In the genomic region with DNA sequence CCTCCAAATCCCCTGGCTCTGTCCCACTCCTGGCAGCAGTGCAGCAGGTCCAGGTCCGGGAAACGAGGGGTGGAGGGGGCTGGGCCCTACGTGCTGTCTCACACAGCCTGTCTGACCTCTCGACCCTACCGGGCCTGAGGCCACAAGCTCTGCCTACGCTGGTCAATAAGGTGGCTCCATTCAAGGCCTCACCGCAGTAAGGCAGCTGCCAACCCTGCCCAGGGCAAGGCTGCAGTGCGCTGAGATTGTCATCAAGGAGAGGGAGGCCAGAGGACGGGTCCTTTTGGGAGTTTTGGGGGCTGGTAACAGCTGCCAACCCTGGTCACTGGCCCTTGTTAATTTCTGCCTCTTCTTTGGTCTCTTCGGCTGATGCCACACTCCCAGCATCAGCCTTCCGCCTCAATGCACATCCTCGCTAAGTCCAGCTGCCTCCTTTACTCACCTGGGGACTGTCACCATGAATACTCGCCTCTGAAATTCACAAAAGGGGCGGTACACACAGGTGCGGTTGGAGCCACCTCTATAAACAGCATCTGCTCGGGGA, we compare ENCODE assay signal across 18 cellular contexts. TPM values are rescaled to one million over a fixed set of nuclear protein-coding genes. Genes with fewer than 3 reads are reported as not detected.
DNase-seq lines count a peak whose midpoint lies in the region; ATAC-seq, FAIRE-seq and TF ChIP-seq lines count a peak whose summit lies in the region.
"Had no signal": no experiment of that assay in that cellular context is flagged by ENCODE, and none has a peak within 500 bp of the region (broad histone marks: within the 10 kb centered on the region; RNA-seq: fewer than 3 reads in every experiment).

No MANE protein-coding gene starts in this region.

- peaks cover 9% of the 10 kb centered on the region for H3K79me2 ChIP-seq in HepG2 (ENCODE audit: insufficient read depth, low read length)

- H3K14ac ChIP-seq in neuronal stem cell (ENCODE audit: low read length) = no peak overlapping the region

- TF ChIP-seq EP300 in HepG2 (IDR thresholded peaks at IDR 0.05; ENCODE audit: low read depth in 2 of 2, low read length in 2 of 2) = peak in 1 of 2 experiments; percentile 49; a peak in 2 of 4 replicates
- TF ChIP-seq EP300 in HepG2 (CRISPR knock-in tag; IDR thresholded peaks at IDR 0.05; ENCODE audit: borderline replicate concordance) = no peak; the same call in 1 of the 2 replicates

- H3K27me3 ChIP-seq in HepG2 (ENCODE audit: control insufficient read depth in 1 of 2, insufficient read depth in 2 of 2, low read length in 2 of 2) = no peaks in the 10 kb centered on the region; a peak in 1 of 5 replicates
- H3K27me3 ChIP-seq in neuronal stem cell (ENCODE audit: control insufficient read depth in 3 of 3, insufficient read depth in 3 of 3, low read depth in 1 of 3, low read length in 3 of 3) = peaks cover 9 to 67% (median 34%) of the 10 kb centered on the region in 3 experiments

- no peaks in the 10 kb centered on the region for H3K36me3 ChIP-seq in HepG2 (replicated peaks in 1 of 2; ENCODE audit: control insufficient read depth in 1 of 2, insufficient read depth in 2 of 2, low read length in 2 of 2)
- no peaks in the 10 kb centered on the region for H3K36me3 ChIP-seq in neuronal stem cell (replicated peaks in 1 of 2; ENCODE audit: control insufficient read depth in 2 of 2, insufficient read depth in 2 of 2, low read length in 2 of 2)
- H3K36me3 ChIP-seq: BLaER1, HAP-1 had no signal

- DNase-seq in NCI-H2171 treated with DMSO at 0.1 percent for 48 hours (lab: John Stamatoyannopoulos, UW) (peak; percentile 16), NCI-H2171 (lab: John Stamatoyannopoulos, UW) (no peak), HepG2 (ENCODE audit: low spot score) (peak; percentile 44), neuronal stem cell (ENCODE audit: low spot score) (no peak), DMS 273 treated with DMSO at 0.1 percent for 48 hours (lab: John Stamatoyannopoulos, UW) (no peak)
- DNase-seq: 8988T; AML-193; Caco-2; CD8-positive, alpha-beta memory T cell; DMS53; IMR-90 had no signal

- H3K27ac ChIP-seq in HepG2 (ENCODE audit: extremely low read length, insufficient read depth, low read length) (peak overlapping the region; percentile 44), neuronal stem cell (replicated peaks; ENCODE audit: low read length) (no peak overlapping the region)
- H3K27ac ChIP-seq: BLaER1 had no signal

- peak overlapping the region; percentile 15; the same call in 1 of the 2 replicates for H3K9ac ChIP-seq in HepG2 (ENCODE audit: insufficient read depth, low read depth, low read length)
- H3K9ac ChIP-seq in neuronal stem cell (ENCODE audit: low read depth, low read length, poor library complexity) = peak overlapping the region; percentile 75
- H3K9ac ChIP-seq: BLaER1 had no signal

- no peak overlapping the region for H3K23ac ChIP-seq in neuronal stem cell (ENCODE audit: low read depth, low read length, poor library complexity)

- TF ChIP-seq CTCF in HepG2 (CRISPR knock-in tag; IDR thresholded peaks at IDR 0.05) = peak; percentile 28; the same call in 1 of the 2 replicates

- H3K4me2 ChIP-seq in HepG2 (ENCODE audit: low read depth, low read length) (peak overlapping the region; percentile 92), neuronal stem cell (ENCODE audit: insufficient read depth, low read length, poor library complexity, severe bottlenecking) (no peak overlapping the region)
- H3K4me2 ChIP-seq: BLaER1, GM23338 had no signal

- in situ Hi-C loops in HepG2 (cut with HindIII; ENCODE audit: extremely low pct_ligation_motif_present, low pct_unique_long_range_greater_than_20kb) = no loop called here

- no peaks in the 10 kb centered on the region for H4K20me1 ChIP-seq in HepG2 (ENCODE audit: insufficient read depth, low read length)
- H4K20me1 ChIP-seq: BLaER1 had no signal

- no peak overlapping the region for H2BK120ac ChIP-seq in neuronal stem cell (ENCODE audit: low read depth, low read length)

- no peak overlapping the region for H4K91ac ChIP-seq in neuronal stem cell (ENCODE audit: low read depth, low read length, poor library complexity)

- H4K8ac ChIP-seq in neuronal stem cell (ENCODE audit: low read depth, low read length) = no peak overlapping the region

- no peak overlapping the region for H2BK12ac ChIP-seq in neuronal stem cell (ENCODE audit: low read length)

- BruUV-seq in HepG2 (replicated peaks; lab: Mats Ljungman, UMichigan) = no TSS peak

- ATAC-seq in HepG2 (peak; percentile 21), HG03565 (IDR thresholded peaks at IDR 0.05; ENCODE audit: unreplicated experiment) (no peak), HG02884 (IDR thresholded peaks at IDR 0.05; ENCODE audit: unreplicated experiment) (no peak)
- ATAC-seq: GM12878, GM23338 had no signal

- H3K79me1 ChIP-seq in neuronal stem cell (ENCODE audit: low read depth, low read length) = peaks cover 2% of the 10 kb centered on the region

- H3K4me1 ChIP-seq in HepG2 (ENCODE audit: insufficient read depth, low read length) (peaks cover 94% of the 10 kb centered on the region), neuronal stem cell (ENCODE audit: control insufficient read depth in 2 of 2, insufficient read depth in 1 of 2, low read depth in 1 of 2, low read length in 2 of 2) (peaks cover 3 to 6% of the 10 kb centered on the region in 2 donors)

- no peak overlapping the region for H2AK5ac ChIP-seq in neuronal stem cell (ENCODE audit: low read depth, low read length)

- H3K9me3 ChIP-seq in HepG2 (ENCODE audit: low read length) (no peaks in the 10 kb centered on the region), neuronal stem cell (replicated peaks in 1 of 2; ENCODE audit: control insufficient read depth in 2 of 2, insufficient read depth in 1 of 2, low read depth in 1 of 2, low read length in 2 of 2) (peaks cover 2 to 3% of the 10 kb centered on the region in 2 donors)
- H3K9me3 ChIP-seq: HAP-1 had no signal

- FAIRE-seq in HepG2 (lab: Jason Lieb, UNC) = no peak
- FAIRE-seq: GM12878, GM18507 had no signal

- H3K18ac ChIP-seq in neuronal stem cell (ENCODE audit: low read length) = no peak overlapping the region

- intact Hi-C loops in HepG2 (cut with micrococcal nuclease; ENCODE audit: unreplicated experiment) = no loop called here

- H2AFZ ChIP-seq in HepG2 (ENCODE audit: low read length) = no peak overlapping the region
- H2AFZ ChIP-seq in neuronal stem cell (ENCODE audit: low read length) = no peak overlapping the region
- H2AFZ ChIP-seq: GM23338 had no signal

- CTCF ChIA-PET in HepG2 (lab: Yijun Ruan, JAX; ENCODE audit: low intra/inter-chr PET ratio, low total read pairs) = interaction anchor here (4.6 kb wide), 1 partner anchor 19 kb away, joined by 37 read pairs; a partner anchor contains a TSS

- peak overlapping the region; percentile 16 for H2BK15ac ChIP-seq in neuronal stem cell (ENCODE audit: low read length)

- POLR2A ChIA-PET in HepG2 (lab: Yijun Ruan, JAX) = interaction anchor here (5.9 kb wide), 1 partner anchor 17 kb away, joined by 59 read pairs; a partner anchor contains a TSS

- H3K4me3 ChIP-seq in HepG2 (replicated peaks in 1 of 3; ENCODE audit: insufficient read depth in 1 of 3, low read depth in 2 of 3, low read length in 3 of 3) = peak overlapping the region in 2 of 3 experiments; percentile 25 to 46; a peak in 2 of 6 replicates
- no peak overlapping the region for H3K4me3 ChIP-seq in neuronal stem cell (ENCODE audit: low read length in 2 of 2)
- H3K4me3 ChIP-seq: BLaER1, GM12878, GM23338, HAP-1 had no signal

- WGBS in HepG2 (ENCODE audit: low lambda C conversion rate) = 69% methylated on average over 8 of the region's 16 CpGs
- WGBS in neuronal stem cell (ENCODE audit: extremely low coverage in 2 of 2, insufficient read length in 2 of 2, insufficient replicate concordance in 1 of 2), 2 donors = no CpG with 5 or more reads among the region's 16 CpGs

- peak overlapping the region; percentile 1 for H2BK5ac ChIP-seq in neuronal stem cell (ENCODE audit: low read length)

- H3K4ac ChIP-seq in neuronal stem cell (ENCODE audit: low read length) = no peak overlapping the region

- TF ChIP-seq POLR2A in HepG2 (IDR thresholded peaks at IDR 0.05; ENCODE audit: insufficient read depth in 1 of 2, low read depth in 2 of 2, low read length in 2 of 2) = 0 out of 4 replicates have a peak, but pooled peaks of 1 of the 2 experiments have one; percentile 36

- TF ChIP-seq RAD21 in HepG2 (CRISPR knock-in tag; IDR thresholded peaks at IDR 0.05) = no peak

RNA-seq across cellular contexts. Expression of a gene that starts 3.5 kb away (rescaled TPM):
- 9.9 and 10.3 TPM in 2 replicates for total RNA-seq in HepG2 (2016; rRNA removed; fragmentation: Illumina TruSeq; extraction: Trizol)
- 10.8 and 15.4 TPM in 2 replicates for total RNA-seq in HepG2 (2016; cell fraction: cytosol; rRNA removed; fragmentation: Illumina TruSeq; extraction: Trizol; ENCODE audit: low read depth)
- 9.7 and 9.8 TPM in 2 replicates for total RNA-seq in HepG2 (2016; cell fraction: insoluble cytoplasmic fraction; rRNA removed; fragmentation: Illumina TruSeq; extraction: Trizol)
- total RNA-seq in HepG2 (2016; cell fraction: membrane; rRNA removed; fragmentation: Illumina TruSeq; extraction: Trizol) = 16.5 and 20.1 TPM in 2 replicates
- 5.3 and 6.7 TPM in 2 replicates for total RNA-seq in HepG2 (2016; cell fraction: nucleus; rRNA removed; fragmentation: Illumina TruSeq; extraction: Trizol)
- polyA plus RNA-seq in HepG2 (2011; rRNA removed) = 25.7 and 26.2 TPM in 2 replicates
- polyA plus RNA-seq in HepG2 (2011; cell fraction: cytosol; rRNA removed) = 19.8 and 27.3 TPM in 2 replicates
- polyA plus RNA-seq in HepG2 (2011; cell fraction: nucleus; rRNA removed) = 19.5 and 22.2 TPM in 2 replicates
- 8.8 and 13.8 TPM in 2 replicates for polyA plus RNA-seq in HepG2 (2012)
- 12.3 and 15.4 TPM in 2 replicates for polyA plus RNA-seq in HepG2 (2016; cell fraction: cytosol; fragmentation: Illumina TruSeq; extraction: Trizol; ENCODE audit: low read depth)
- 10.0 and 11.4 TPM in 2 replicates for polyA plus RNA-seq in HepG2 (2016; cell fraction: insoluble cytoplasmic fraction; fragmentation: Illumina TruSeq; extraction: Trizol; ENCODE audit: low read depth)
- polyA plus RNA-seq in HepG2 (2016; cell fraction: membrane; fragmentation: Illumina TruSeq; extraction: Trizol; ENCODE audit: low read depth) = 14.8 and 16.9 TPM in 2 replicates
- 13.7 and 14.3 TPM in 2 replicates for polyA plus RNA-seq in HepG2 (2016; cell fraction: nucleus; fragmentation: Illumina TruSeq; extraction: Trizol; ENCODE audit: insufficient read depth, low read depth)
- 17.8 TPM in 1 of 2 replicates, not detected in the other for polyA minus RNA-seq in HepG2 (2011; rRNA and poly(A)+ RNA removed; ENCODE audit: low replicate concordance)
- 10.0 and 11.1 TPM in 2 replicates for polyA minus RNA-seq in HepG2 (2011; cell fraction: cytosol; rRNA and poly(A)+ RNA removed)
- polyA minus RNA-seq in HepG2 (2011; cell fraction: nucleus; rRNA and poly(A)+ RNA removed) = 2.6 and 3.1 TPM in 2 replicates
- polyA plus RNA-seq in neuronal stem cell (2013, experiment 1 of 2) = 0.07 TPM
- polyA plus RNA-seq in neuronal stem cell (2013, experiment 2 of 2) = 0.14 TPM
- total RNA-seq: GM12878, GM23338, IMR-90 had no signal
- polyA plus RNA-seq: CD8-positive, alpha-beta memory T cell; IMR-90 had no signal

RNA-seq across cellular contexts. Expression of a gene that starts 9.6 kb away (rescaled TPM):
- 0.02 and 0.08 TPM in 2 replicates for total RNA-seq in HepG2 (2016; rRNA removed; fragmentation: Illumina TruSeq; extraction: Trizol)
- total RNA-seq in HepG2 (2016; cell fraction: cytosol; rRNA removed; fragmentation: Illumina TruSeq; extraction: Trizol; ENCODE audit: low read depth) = 0.09 and 0.10 TPM in 2 replicates
- 0.04 TPM in 2 replicates for total RNA-seq in HepG2 (2016; cell fraction: insoluble cytoplasmic fraction; rRNA removed; fragmentation: Illumina TruSeq; extraction: Trizol)
- total RNA-seq in HepG2 (2016; cell fraction: membrane; rRNA removed; fragmentation: Illumina TruSeq; extraction: Trizol) = 0.03 and 0.06 TPM in 2 replicates
- 0.06 TPM in 2 replicates for total RNA-seq in HepG2 (2016; cell fraction: nucleus; rRNA removed; fragmentation: Illumina TruSeq; extraction: Trizol)
- 0.09 and 0.14 TPM in 2 replicates for polyA plus RNA-seq in HepG2 (2011; rRNA removed)
- polyA plus RNA-seq in HepG2 (2011; cell fraction: cytosol; rRNA removed) = 0.07 and 0.08 TPM in 2 replicates
- 0.55 and 0.66 TPM in 2 replicates for polyA plus RNA-seq in HepG2 (2011; cell fraction: nucleus; rRNA removed)
- 0.13 and 0.23 TPM in 2 replicates for polyA plus RNA-seq in HepG2 (2012)
- 0.05 TPM in 2 replicates for polyA plus RNA-seq in HepG2 (2016; cell fraction: cytosol; fragmentation: Illumina TruSeq; extraction: Trizol; ENCODE audit: low read depth)
- 0.05 and 0.12 TPM in 2 replicates for polyA plus RNA-seq in HepG2 (2016; cell fraction: insoluble cytoplasmic fraction; fragmentation: Illumina TruSeq; extraction: Trizol; ENCODE audit: low read depth)
- 0.07 and 0.08 TPM in 2 replicates for polyA plus RNA-seq in HepG2 (2016; cell fraction: membrane; fragmentation: Illumina TruSeq; extraction: Trizol; ENCODE audit: low read depth)
- polyA plus RNA-seq in HepG2 (2016; cell fraction: nucleus; fragmentation: Illumina TruSeq; extraction: Trizol; ENCODE audit: insufficient read depth, low read depth) = 0.44 and 0.63 TPM in 2 replicates
- polyA minus RNA-seq in HepG2 (2011; rRNA and poly(A)+ RNA removed; ENCODE audit: low replicate concordance) = 0.48 TPM in 1 of 2 replicates, not detected in the other
- polyA minus RNA-seq in HepG2 (2011; cell fraction: cytosol; rRNA and poly(A)+ RNA removed) = 0.10 and 0.18 TPM in 2 replicates
- polyA minus RNA-seq in HepG2 (2011; cell fraction: nucleus; rRNA and poly(A)+ RNA removed) = 0.25 and 0.26 TPM in 2 replicates
- polyA plus RNA-seq in neuronal stem cell (2013, experiment 1 of 2) = not detected
- under 0.01 TPM for polyA plus RNA-seq in neuronal stem cell (2013, experiment 2 of 2)
- total RNA-seq: Caco-2; CD8-positive, alpha-beta memory T cell; GM12878; IMR-90 had no signal
- polyA plus RNA-seq: CD8-positive, alpha-beta memory T cell; GM12878; GM23338; IMR-90 had no signal

RNA-seq across cellular contexts. Expression of a gene that starts 17.9 kb away (rescaled TPM):
- total RNA-seq in HepG2 (2016; rRNA removed; fragmentation: Illumina TruSeq; extraction: Trizol) = 91.1 and 91.5 TPM in 2 replicates
- 80.9 and 134 TPM in 2 replicates for total RNA-seq in HepG2 (2016; cell fraction: cytosol; rRNA removed; fragmentation: Illumina TruSeq; extraction: Trizol; ENCODE audit: low read depth)
- total RNA-seq in HepG2 (2016; cell fraction: insoluble cytoplasmic fraction; rRNA removed; fragmentation: Illumina TruSeq; extraction: Trizol) = 88.0 and 96.3 TPM in 2 replicates
- 82.0 and 130 TPM in 2 replicates for total RNA-seq in HepG2 (2016; cell fraction: membrane; rRNA removed; fragmentation: Illumina TruSeq; extraction: Trizol)
- total RNA-seq in HepG2 (2016; cell fraction: nucleus; rRNA removed; fragmentation: Illumina TruSeq; extraction: Trizol) = 30.9 and 33.0 TPM in 2 replicates
- 63.9 and 70.6 TPM in 2 replicates for polyA plus RNA-seq in HepG2 (2011; rRNA removed)
- 59.0 and 91.7 TPM in 2 replicates for polyA plus RNA-seq in HepG2 (2011; cell fraction: cytosol; rRNA removed)
- 30.7 and 33.6 TPM in 2 replicates for polyA plus RNA-seq in HepG2 (2011; cell fraction: nucleus; rRNA removed)
- 35.3 and 43.7 TPM in 2 replicates for polyA plus RNA-seq in HepG2 (2012)
- 72.9 and 135 TPM in 2 replicates for polyA plus RNA-seq in HepG2 (2016; cell fraction: cytosol; fragmentation: Illumina TruSeq; extraction: Trizol; ENCODE audit: low read depth)
- 95.2 and 106 TPM in 2 replicates for polyA plus RNA-seq in HepG2 (2016; cell fraction: insoluble cytoplasmic fraction; fragmentation: Illumina TruSeq; extraction: Trizol; ENCODE audit: low read depth)
- polyA plus RNA-seq in HepG2 (2016; cell fraction: membrane; fragmentation: Illumina TruSeq; extraction: Trizol; ENCODE audit: low read depth) = 75.0 and 120 TPM in 2 replicates
- 59.0 and 71.0 TPM in 2 replicates for polyA plus RNA-seq in HepG2 (2016; cell fraction: nucleus; fragmentation: Illumina TruSeq; extraction: Trizol; ENCODE audit: insufficient read depth, low read depth)
- 32.0 and 34.2 TPM in 2 replicates for polyA minus RNA-seq in HepG2 (2011; rRNA and poly(A)+ RNA removed; ENCODE audit: low replicate concordance)
- 21.5 and 21.6 TPM in 2 replicates for polyA minus RNA-seq in HepG2 (2011; cell fraction: cytosol; rRNA and poly(A)+ RNA removed)
- 4.5 and 5.0 TPM in 2 replicates for polyA minus RNA-seq in HepG2 (2011; cell fraction: nucleus; rRNA and poly(A)+ RNA removed)
- polyA plus RNA-seq in neuronal stem cell (2013, experiment 1 of 2) = 50.2 TPM
- 53.7 TPM for polyA plus RNA-seq in neuronal stem cell (2013, experiment 2 of 2)

RNA-seq across cellular contexts. Expression of a gene that starts 29.8 kb away (rescaled TPM):
- 6.4 and 16.1 TPM in 2 replicates for total RNA-seq in HepG2 (2016; rRNA removed; fragmentation: Illumina TruSeq; extraction: Trizol)
- total RNA-seq in HepG2 (2016; cell fraction: cytosol; rRNA removed; fragmentation: Illumina TruSeq; extraction: Trizol; ENCODE audit: low read depth) = 1.1 TPM in 2 replicates
- 5.2 and 15.6 TPM in 2 replicates for total RNA-seq in HepG2 (2016; cell fraction: insoluble cytoplasmic fraction; rRNA removed; fragmentation: Illumina TruSeq; extraction: Trizol)
- 2.5 and 3.1 TPM in 2 replicates for total RNA-seq in HepG2 (2016; cell fraction: membrane; rRNA removed; fragmentation: Illumina TruSeq; extraction: Trizol)
- total RNA-seq in HepG2 (2016; cell fraction: nucleus; rRNA removed; fragmentation: Illumina TruSeq; extraction: Trizol) = 20.9 and 26.7 TPM in 2 replicates
- polyA plus RNA-seq in HepG2 (2011; rRNA removed) = 7.6 and 10.2 TPM in 2 replicates
- 2.9 and 4.4 TPM in 2 replicates for polyA plus RNA-seq in HepG2 (2011; cell fraction: cytosol; rRNA removed)
- 109 and 136 TPM in 2 replicates for polyA plus RNA-seq in HepG2 (2011; cell fraction: nucleus; rRNA removed)
- 14.6 and 15.7 TPM in 2 replicates for polyA plus RNA-seq in HepG2 (2012)
- 0.49 and 0.50 TPM in 2 replicates for polyA plus RNA-seq in HepG2 (2016; cell fraction: cytosol; fragmentation: Illumina TruSeq; extraction: Trizol; ENCODE audit: low read depth)
- polyA plus RNA-seq in HepG2 (2016; cell fraction: insoluble cytoplasmic fraction; fragmentation: Illumina TruSeq; extraction: Trizol; ENCODE audit: low read depth) = 4.7 and 6.6 TPM in 2 replicates
- 1.2 and 1.8 TPM in 2 replicates for polyA plus RNA-seq in HepG2 (2016; cell fraction: membrane; fragmentation: Illumina TruSeq; extraction: Trizol; ENCODE audit: low read depth)
- polyA plus RNA-seq in HepG2 (2016; cell fraction: nucleus; fragmentation: Illumina TruSeq; extraction: Trizol; ENCODE audit: insufficient read depth, low read depth) = 82.9 and 91.2 TPM in 2 replicates
- polyA minus RNA-seq in HepG2 (2011; rRNA and poly(A)+ RNA removed; ENCODE audit: low replicate concordance) = 10.8 and 12.0 TPM in 2 replicates
- polyA minus RNA-seq in HepG2 (2011; cell fraction: cytosol; rRNA and poly(A)+ RNA removed) = 5.3 and 5.8 TPM in 2 replicates
- polyA minus RNA-seq in HepG2 (2011; cell fraction: nucleus; rRNA and poly(A)+ RNA removed) = 29.1 and 35.3 TPM in 2 replicates
- 29.2 TPM for polyA plus RNA-seq in neuronal stem cell (2013, experiment 1 of 2)
- polyA plus RNA-seq in neuronal stem cell (2013, experiment 2 of 2) = 28.5 TPM

RNA-seq across cellular contexts. Expression of a gene that starts 50.3 kb away (rescaled TPM):
- 48.3 and 64.3 TPM in 2 replicates for total RNA-seq in HepG2 (2016; rRNA removed; fragmentation: Illumina TruSeq; extraction: Trizol)
- total RNA-seq in HepG2 (2016; cell fraction: cytosol; rRNA removed; fragmentation: Illumina TruSeq; extraction: Trizol; ENCODE audit: low read depth) = 84.0 and 90.3 TPM in 2 replicates
- total RNA-seq in HepG2 (2016; cell fraction: insoluble cytoplasmic fraction; rRNA removed; fragmentation: Illumina TruSeq; extraction: Trizol) = 51.7 and 55.9 TPM in 2 replicates
- total RNA-seq in HepG2 (2016; cell fraction: membrane; rRNA removed; fragmentation: Illumina TruSeq; extraction: Trizol) = 95.7 and 129 TPM in 2 replicates
- total RNA-seq in HepG2 (2016; cell fraction: nucleus; rRNA removed; fragmentation: Illumina TruSeq; extraction: Trizol) = 30.4 and 32.6 TPM in 2 replicates
- 67.1 and 82.0 TPM in 2 replicates for polyA plus RNA-seq in HepG2 (2011; rRNA removed)
- polyA plus RNA-seq in HepG2 (2011; cell fraction: cytosol; rRNA removed) = 69.6 and 88.5 TPM in 2 replicates
- polyA plus RNA-seq in HepG2 (2011; cell fraction: nucleus; rRNA removed) = 82.9 and 91.9 TPM in 2 replicates
- polyA plus RNA-seq in HepG2 (2012) = 80.2 and 110 TPM in 2 replicates
- polyA plus RNA-seq in HepG2 (2016; cell fraction: cytosol; fragmentation: Illumina TruSeq; extraction: Trizol; ENCODE audit: low read depth) = 141 and 174 TPM in 2 replicates
- 105 and 126 TPM in 2 replicates for polyA plus RNA-seq in HepG2 (2016; cell fraction: insoluble cytoplasmic fraction; fragmentation: Illumina TruSeq; extraction: Trizol; ENCODE audit: low read depth)
- 137 and 159 TPM in 2 replicates for polyA plus RNA-seq in HepG2 (2016; cell fraction: membrane; fragmentation: Illumina TruSeq; extraction: Trizol; ENCODE audit: low read depth)
- polyA plus RNA-seq in HepG2 (2016; cell fraction: nucleus; fragmentation: Illumina TruSeq; extraction: Trizol; ENCODE audit: insufficient read depth, low read depth) = 84.9 and 92.0 TPM in 2 replicates
- polyA minus RNA-seq in HepG2 (2011; rRNA and poly(A)+ RNA removed; ENCODE audit: low replicate concordance) = 104 and 125 TPM in 2 replicates
- 35.2 and 43.4 TPM in 2 replicates for polyA minus RNA-seq in HepG2 (2011; cell fraction: cytosol; rRNA and poly(A)+ RNA removed)
- polyA minus RNA-seq in HepG2 (2011; cell fraction: nucleus; rRNA and poly(A)+ RNA removed) = 10.0 and 11.4 TPM in 2 replicates
- 110 TPM for polyA plus RNA-seq in neuronal stem cell (2013, experiment 1 of 2)
- polyA plus RNA-seq in neuronal stem cell (2013, experiment 2 of 2) = 110 TPM

Comparison
In these comparisons a context has a peak if more than half of its experiments do, and no peak if none do; other contexts are left out.
1. DNase-seq: peak in NCI-H2171 treated with DMSO at 0.1 percent for 48 hours (single experiment) and HepG2 (single experiment); none in NCI-H2171 (single experiment), neuronal stem cell (single experiment) and DMS 273 treated with DMSO at 0.1 percent for 48 hours (single experiment).
2. H3K4me3 ChIP-seq: peak in HepG2 (2 of 3); none in neuronal stem cell (0 of 2).